In genomic region chr3:65173841-65174240, GRCh38 we compare ENCODE assay signal across 27 cellular contexts.
"Had no signal": no experiment of that assay in that cellular context is flagged by ENCODE, and none has a peak within 500 bp of the region (broad histone marks: within the 10 kb centered on the region; RNA-seq: fewer than 3 reads in every experiment).

No MANE protein-coding gene starts in this region.

- H3K36me3 Mint-ChIP-seq: stimulated activated memory B cell treated with anti-CD40 and anti-IgM and Interleukin-4, amounts not matched to agents 10 μg/mL and 1 μg/mL and 100 μg/mL, for 72 hours; T-cell had no signal

- H3K4me1 Mint-ChIP-seq: activated CD4-positive, alpha-beta T cell treated with anti-CD3 and anti-CD28 coated beads, Interleukin-2, amount 10 ng/mL, durations not matched to agents 7 days and 5 days; activated naive CD8-positive, alpha-beta T cell treated with anti-CD3 and anti-CD28 coated beads, Interleukin-2, amount 50 U/mL, for 24 hours; stimulated activated memory B cell treated with anti-CD40 and anti-IgM and Interleukin-4, amounts not matched to agents 10 μg/mL and 1 μg/mL and 100 μg/mL, for 72 hours; T-cell had no signal

- H3K4me3 Mint-ChIP-seq: activated CD4-positive, alpha-beta T cell treated with anti-CD3 and anti-CD28 coated beads, Interleukin-2, amount 10 ng/mL, durations not matched to agents 7 days and 5 days; activated CD8-positive, alpha-beta T cell treated with anti-CD3 and anti-CD28 coated beads, Interleukin-2, amount 10 ng/mL, durations not matched to agents 7 days and 5 days; activated naive CD8-positive, alpha-beta T cell treated with anti-CD3 and anti-CD28 coated beads, Interleukin-2, amount 50 U/mL, for 24 hours; activated T-helper 1 cell treated with anti-CD3 and anti-CD28 coated beads, Interleukin-12 subunit alpha, Interleukin-12 subunit beta, Interleukin-2, Interleukin-4 antibody, amounts not matched to agents 30 ng/mL and 10 ng/mL and 1 ng/mL, durations not matched to agents 14 hours and 24 hours and 36 hours; nephron progenitor cell; stimulated activated memory B cell treated with anti-CD40 and anti-IgM and Interleukin-4, amounts not matched to agents 10 μg/mL and 1 μg/mL and 100 μg/mL, for 72 hours; T-cell; T-helper 2 cell treated with Interferon-gamma antibody and Interleukin-4, amounts not matched to agents 5 μg/mL and 100 μg/mL, for 36 hours had no signal

- H3K36me3 ChIP-seq: brain microvascular endothelial cell, esophagus muscularis mucosa, gastrocnemius medialis, right lobe of liver, transverse colon, vagina had no signal

- H3K9me3 Mint-ChIP-seq: activated naive CD8-positive, alpha-beta T cell treated with anti-CD3 and anti-CD28 coated beads, Interleukin-2, amount 50 U/mL, for 24 hours; nephron progenitor cell; stimulated activated memory B cell treated with anti-CD40 and anti-IgM and Interleukin-4, amounts not matched to agents 10 μg/mL and 1 μg/mL and 100 μg/mL, for 72 hours had no signal

- H3K4me1 ChIP-seq: right lobe of liver had no signal

- H3K4me3 ChIP-seq: esophagus muscularis mucosa, gastrocnemius medialis, right lobe of liver, skin epidermis, transverse colon, vagina had no signal

- DNase-seq: activated CD4-positive, alpha-beta T cell treated with anti-CD3 and anti-CD28 coated beads, Interleukin-2, amount 10 ng/mL, durations not matched to agents 7 days and 5 days; activated CD8-positive, alpha-beta T cell treated with anti-CD3 and anti-CD28 coated beads, Interleukin-2, amount 10 ng/mL, durations not matched to agents 7 days and 5 days; activated gamma-delta T cell; activated naive CD4-positive, alpha-beta T cell treated with anti-CD3 and anti-CD28 coated beads, Interleukin-2, amount 50 U/mL, for 16 hours; activated naive CD8-positive, alpha-beta T cell treated with anti-CD3 and anti-CD28 coated beads, Interleukin-2, amount 50 U/mL, for 24 hours; anterior cingulate cortex; brain microvascular endothelial cell; central memory CD4-positive, alpha-beta T cell; effector memory CD4-positive, alpha-beta T cell; gastrocnemius medialis; hypothalamus; left ventricle myocardium superior; nephron progenitor cell; right lobe of liver; stimulated activated CD4-positive, alpha-beta T cell treated with anti-CD3 and anti-CD28 coated beads, Interleukin-2, amount 100 ng/mL, for 24 hours; T-cell; transverse colon had no signal

- H3K27ac Mint-ChIP-seq: activated CD4-positive, alpha-beta T cell treated with anti-CD3 and anti-CD28 coated beads, Interleukin-2, amount 10 ng/mL, durations not matched to agents 7 days and 5 days; activated CD8-positive, alpha-beta T cell treated with anti-CD3 and anti-CD28 coated beads, Interleukin-2, amount 10 ng/mL, durations not matched to agents 7 days and 5 days; activated naive CD8-positive, alpha-beta T cell treated with anti-CD3 and anti-CD28 coated beads, Interleukin-2, amount 50 U/mL, for 24 hours; activated T-helper 1 cell treated with anti-CD3 and anti-CD28 coated beads, Interleukin-12 subunit alpha, Interleukin-12 subunit beta, Interleukin-2, Interleukin-4 antibody, amounts not matched to agents 30 ng/mL and 10 ng/mL and 1 ng/mL, durations not matched to agents 14 hours and 24 hours and 36 hours; nephron progenitor cell; stimulated activated memory B cell treated with anti-CD40 and anti-IgM and Interleukin-4, amounts not matched to agents 10 μg/mL and 1 μg/mL and 100 μg/mL, for 72 hours; T-cell; T-helper 2 cell treated with Interferon-gamma antibody and Interleukin-4, amounts not matched to agents 5 μg/mL and 100 μg/mL, for 36 hours had no signal

- ATAC-seq: activated CD4-positive, CD25-positive, alpha-beta regulatory T cell treated with anti-CD3 and anti-CD28 coated beads, Interleukin-2, amount 50 U/mL, for 24 hours; activated CD8-positive, alpha-beta T cell treated with anti-CD3 and anti-CD28 coated beads, Interleukin-2, amount 10 ng/mL, durations not matched to agents 7 days and 5 days; activated naive CD8-positive, alpha-beta T cell treated with anti-CD3 and anti-CD28 coated beads, Interleukin-2, amount 50 U/mL, for 24 hours; gastrocnemius medialis; left ventricle myocardium superior; right lobe of liver; stimulated activated memory B cell treated with anti-CD40 and anti-IgM and Interleukin-4, amounts not matched to agents 10 μg/mL and 1 μg/mL and 100 μg/mL, for 72 hours; T-cell had no signal

- H3K9ac ChIP-seq: parathyroid adenoma had no signal

- H3K9me3 ChIP-seq: esophagus muscularis mucosa, gastrocnemius medialis, right lobe of liver, transverse colon, vagina had no signal

- H2AFZ ChIP-seq: parathyroid adenoma had no signal

- H3K79me2 ChIP-seq: parathyroid adenoma had no signal

- H3K27ac ChIP-seq: brain microvascular endothelial cell, parathyroid adenoma, right lobe of liver, skin epidermis, VCaP had no signal

- H3K27me3 ChIP-seq: brain microvascular endothelial cell, esophagus muscularis mucosa, gastrocnemius medialis, right lobe of liver, transverse colon, vagina had no signal

- H3K27me3 Mint-ChIP-seq: activated CD4-positive, alpha-beta T cell treated with anti-CD3 and anti-CD28 coated beads, Interleukin-2, amount 10 ng/mL, durations not matched to agents 7 days and 5 days; activated naive CD8-positive, alpha-beta T cell treated with anti-CD3 and anti-CD28 coated beads, Interleukin-2, amount 50 U/mL, for 24 hours; stimulated activated memory B cell treated with anti-CD40 and anti-IgM and Interleukin-4, amounts not matched to agents 10 μg/mL and 1 μg/mL and 100 μg/mL, for 72 hours; T-cell had no signal

- FAIRE-seq: colon had no signal
